13 cellular contexts compared by ENCODE assay signal in the genomic region with DNA sequence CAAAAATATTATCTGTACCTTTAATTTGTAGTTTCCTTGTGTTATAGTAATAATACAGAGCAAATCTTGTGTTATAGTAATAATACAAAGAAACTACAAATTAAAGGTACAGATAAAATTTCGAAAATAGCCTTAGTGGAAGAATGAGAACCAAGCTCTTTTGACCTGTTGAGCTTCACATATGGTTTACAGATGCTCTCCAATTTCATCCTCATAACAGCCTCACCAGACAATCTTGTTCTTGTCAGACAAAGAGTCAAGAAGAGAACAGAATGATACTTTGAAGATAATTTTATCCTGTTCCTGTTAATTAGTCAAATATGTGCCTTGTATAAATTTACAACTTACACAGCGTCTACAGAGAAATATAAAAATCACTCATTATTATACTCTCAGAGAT.
DNase-seq lines count a peak whose midpoint lies in the region; ATAC-seq and TF ChIP-seq lines count a peak whose summit lies in the region.
"Had no signal": no experiment of that assay in that cellular context is flagged by ENCODE, and none has a peak within 500 bp of the region (broad histone marks: within the 10 kb centered on the region; RNA-seq: fewer than 3 reads in every experiment).

No MANE protein-coding gene starts in this region.

- no peak for ATAC-seq in GM21367 (IDR thresholded peaks at IDR 0.05; ENCODE audit: unreplicated experiment)
- ATAC-seq: A549; CD8-positive, alpha-beta T cell had no signal

- no peak overlapping the region for H3K4me3 ChIP-seq in choroid plexus epithelial cell (ENCODE audit: low read depth, low read length)
- H3K4me3 ChIP-seq: A549, HAP-1 had no signal

- DNase-seq in NCI-H2227 treated with DMSO at 0.1 percent for 48 hours (lab: John Stamatoyannopoulos, UW) (peak; percentile 53), choroid plexus epithelial cell (ENCODE audit: low read depth) (peak; percentile 50), fibroblast of peridontal ligament (ENCODE audit: extremely low read depth) (peak; percentile 16), RPMI8226 (no peak), putamen (ENCODE audit: low spot score) (no peak)
- DNase-seq: CD8-positive, alpha-beta T cell; COR-L47; DMS153; DMS79 treated with DMSO at 0.1 percent for 48 hours; EL had no signal

- no peak for TF ChIP-seq CTCF in choroid plexus epithelial cell (conservative IDR thresholded peaks at IDR 0.05; ENCODE audit: low read depth, low read length)

Comparison
In these comparisons a context has a peak if more than half of its experiments do, and no peak if none do; other contexts are left out.
1. DNase-seq: peak in NCI-H2227 treated with DMSO at 0.1 percent for 48 hours (single experiment), choroid plexus epithelial cell (single experiment) and fibroblast of peridontal ligament (single experiment); none in RPMI8226 (single experiment) and putamen (single experiment).